In genomic region chr19:52942371-52943133, GRCh38 we compare ENCODE assay signal across 8 cellular contexts. TPM values are rescaled to one million over a fixed set of nuclear protein-coding genes. Genes with fewer than 3 reads are reported as not detected.
DNase-seq lines count a peak whose midpoint lies in the region; ATAC-seq, FAIRE-seq and TF ChIP-seq lines count a peak whose summit lies in the region.

No MANE protein-coding gene starts in this region.

- in situ Hi-C loops in G401 (cut with HindIII; ENCODE audit: low sequenced_read_pairs), result no loop called here

- CTCF ChIA-PET in T-cell (lab: Charles Lee), result no interaction called here

- TF ChIP-seq CTCF in right atrium auricular region (IDR thresholded peaks at IDR 0.05) (no peak), psoas muscle (IDR thresholded peaks at IDR 0.05) (no peak)

- TF ChIP-seq POLR2A in H54 (IDR thresholded peaks at IDR 0.05; ENCODE audit: low read depth, low read length), result peak; percentile 90

- DNase-seq in G401 (ENCODE audit: low spot score) (peak; percentile 88), H54 (ENCODE audit: insufficient read length, low spot score) (peak; percentile 83), M059J (ENCODE audit: low read depth) (peak; percentile 88), T-cell (peak; percentile 89 to 99 (median 94)), amniotic stem cell (lab: John Stamatoyannopoulos, UW) (peak; percentile 31), right atrium auricular region (ENCODE audit: low spot score) (peak; percentile 95), psoas muscle (peak; percentile 92 to 94), urothelium cell line (ENCODE audit: low spot score) (peak; percentile 85)

- no peaks in the 10 kb centered on the region for H3K27me3 Mint-ChIP-seq in T-cell

- ATAC-seq in T-cell (replicated peaks in 1 of 4), result peak; percentile 99 to 100 (median 99)
- peak; percentile 95 to 99 (median 98) for ATAC-seq in psoas muscle

- H3K9me3 Mint-ChIP-seq in T-cell, result peaks cover 0 to 31% (median 21%) of the 10 kb centered on the region in 3 donors

- FAIRE-seq in H54 (lab: Jason Lieb, UNC) (no peak), urothelium cell line (lab: Jason Lieb, UNC) (peak; percentile 50)

- 0 to 1% (median 1%) methylated on average over 42 to 43 of the region's 43 CpGs for WGBS in psoas muscle, 3 donors

- H3K4me1 Mint-ChIP-seq in T-cell, result peaks cover 28 to 32% (median 29%) of the 10 kb centered on the region in 3 donors

- H3K4me1 ChIP-seq in right atrium auricular region (peaks cover 0 to 8% of the 10 kb centered on the region in 2 donors), psoas muscle (peaks cover 6% of the 10 kb centered on the region)

- peaks cover 9% of the 10 kb centered on the region for H3K36me3 Mint-ChIP-seq in T-cell

- peak overlapping the region; percentile 88 to 93 (median 92) for H3K4me3 Mint-ChIP-seq in T-cell

- peak overlapping the region; percentile 89 to 90 for H3K27ac Mint-ChIP-seq in T-cell

- H3K27ac ChIP-seq in right atrium auricular region, result peak overlapping the region; percentile 70 to 73
- peak overlapping the region; percentile 66 for H3K27ac ChIP-seq in psoas muscle

- peaks cover 5 to 7% of the 10 kb centered on the region in 2 donors for H3K9me3 ChIP-seq in right atrium auricular region
- H3K9me3 ChIP-seq in psoas muscle, result peaks cover 18% of the 10 kb centered on the region

- H3K4me3 ChIP-seq in right atrium auricular region, result peak overlapping the region; percentile 67 to 81
- H3K4me3 ChIP-seq in psoas muscle, result peak overlapping the region; percentile 82

- POLR2A ChIA-PET in T-cell (lab: Charles Lee), result no interaction called here

- H3K36me3 ChIP-seq in right atrium auricular region, result no peaks in the 10 kb centered on the region
- H3K36me3 ChIP-seq in psoas muscle (ENCODE audit: insufficient read depth in 1 of 2, low read depth in 1 of 2), result no peaks in the 10 kb centered on the region

- H3K27me3 ChIP-seq in right atrium auricular region, result no peaks in the 10 kb centered on the region
- no peaks in the 10 kb centered on the region for H3K27me3 ChIP-seq in psoas muscle (ENCODE audit: insufficient read depth in 3 of 3, low read length in 2 of 3)

- intact Hi-C loops in psoas muscle (cut with DNase I), result no loop called here

RNA-seq across cellular contexts. Expression of gene ZNF888, which starts 19.3 kb away (rescaled TPM):
- total RNA-seq in G401 (2014; rRNA removed; shearing (Covaris generic)), result 1.2 and 1.8 TPM in 2 replicates
- total RNA-seq in M059J (2014; rRNA removed; shearing (Covaris generic)), result 7.8 and 8.1 TPM in 2 replicates
- 1 to 10 TPM; 2.7 to 5.6 (median 4.5) TPM for total RNA-seq in T-cell
- 1 to 10 TPM in 1 of 2 donors, under 1 TPM in 1; 0.74 to 1.3 TPM for total RNA-seq in right atrium auricular region
- total RNA-seq in psoas muscle, result under 1 TPM; 0.32 to 0.67 (median 0.48) TPM
- polyA plus RNA-seq in psoas muscle, result 1 to 10 TPM in 1 of 3 donors, under 1 TPM in 2; 0.13 to 1.0 (median 0.49) TPM

RNA-seq across cellular contexts. Expression of gene ZNF816, which starts 20.1 kb away (rescaled TPM):
- total RNA-seq in G401 (2014; rRNA removed; shearing (Covaris generic)), result 6.3 and 11.6 TPM in 2 replicates
- total RNA-seq in M059J (2014; rRNA removed; shearing (Covaris generic)), result 14.9 and 42.1 TPM in 2 replicates
- 10 to 100 TPM in 3 of 5 donors, 1 to 10 TPM in 2; 6.4 to 23.4 (median 19.0) TPM for total RNA-seq in T-cell
- 1 to 10 TPM; 3.9 to 5.5 TPM for total RNA-seq in right atrium auricular region
- 1 to 10 TPM; 2.4 to 2.7 (median 2.6) TPM for total RNA-seq in psoas muscle
- 1 to 10 TPM; 1.8 to 9.1 (median 3.5) TPM for polyA plus RNA-seq in psoas muscle

RNA-seq across cellular contexts. Expression of gene ZNF320, which starts 45.1 kb away (rescaled TPM):
- not detected in 2 replicates for total RNA-seq in G401 (2014; rRNA removed; shearing (Covaris generic))
- total RNA-seq in M059J (2014; rRNA removed; shearing (Covaris generic)), result 4.8 and 11.9 TPM in 2 replicates
- 10 to 100 TPM in 2 of 5 donors, 1 to 10 TPM in 3; 9.1 to 20.5 (median 9.7) TPM for total RNA-seq in T-cell
- 1 to 10 TPM; 5.3 to 9.3 TPM for total RNA-seq in right atrium auricular region
- 1 to 10 TPM; 2.1 to 8.8 (median 6.8) TPM for total RNA-seq in psoas muscle
- 1 to 10 TPM; 3.7 to 8.2 (median 3.7) TPM for polyA plus RNA-seq in psoas muscle

Comparison
In these comparisons a context has a peak if more than half of its experiments do, and no peak if none do; other contexts are left out.
1. Peak in every context shown above with its lines: DNase-seq, ATAC-seq, H3K4me3 ChIP-seq and H3K27ac ChIP-seq.
2. DNase-seq: peak in every context shown above with its lines; median percentile 95 in right atrium auricular region; 94 in T-cell; 93 in psoas muscle; 88 in G401; 88 in M059J; 85 in urothelium cell line; 83 in H54; 31 in amniotic stem cell.